Comparison of ENCODE assay signal across 1 cellular context in the genomic region with DNA sequence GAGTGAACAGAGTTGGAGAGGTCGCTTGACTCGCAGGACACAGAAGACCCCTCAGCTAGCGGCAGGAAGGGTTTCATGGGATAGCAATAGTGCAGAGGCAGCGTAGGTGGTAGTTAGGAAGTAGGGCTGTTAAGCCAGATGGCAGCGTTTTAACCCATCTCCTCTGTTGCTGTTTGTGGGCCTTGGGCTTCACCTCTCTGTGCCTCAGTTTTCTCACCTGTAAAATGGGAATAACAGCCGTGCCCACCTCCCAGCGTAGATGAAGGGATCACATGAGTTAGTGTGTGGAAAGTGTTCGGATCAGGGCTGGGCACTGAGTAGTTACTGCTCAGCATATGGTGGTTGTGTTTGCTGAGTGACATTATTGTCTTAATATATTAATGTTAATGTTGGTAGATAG.
TF ChIP-seq lines count a peak whose summit lies in the region.

No MANE protein-coding gene starts in this region.

TF ChIP-seq in WTC11, 78 proteins besides CTCF, POLR2A, EP300 and RAD21 (continued from another document):
- TF ChIP-seq, protein P1, sequence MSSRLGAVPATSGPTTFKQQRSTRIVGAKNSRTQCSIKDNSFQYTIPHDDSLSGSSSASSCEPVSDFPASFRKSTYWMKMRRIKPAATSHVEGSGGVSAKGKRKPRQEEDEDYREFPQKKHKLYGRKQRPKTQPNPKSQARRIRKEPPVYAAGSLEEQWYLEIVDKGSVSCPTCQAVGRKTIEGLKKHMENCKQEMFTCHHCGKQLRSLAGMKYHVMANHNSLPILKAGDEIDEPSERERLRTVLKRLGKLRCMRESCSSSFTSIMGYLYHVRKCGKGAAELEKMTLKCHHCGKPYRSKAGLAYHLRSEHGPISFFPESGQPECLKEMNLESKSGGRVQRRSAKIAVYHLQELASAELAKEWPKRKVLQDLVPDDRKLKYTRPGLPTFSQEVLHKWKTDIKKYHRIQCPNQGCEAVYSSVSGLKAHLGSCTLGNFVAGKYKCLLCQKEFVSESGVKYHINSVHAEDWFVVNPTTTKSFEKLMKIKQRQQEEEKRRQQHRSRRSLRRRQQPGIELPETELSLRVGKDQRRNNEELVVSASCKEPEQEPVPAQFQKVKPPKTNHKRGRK (CRISPR knock-in tag; IDR thresholded peaks at IDR 0.05; ENCODE audit: borderline replicate concordance) = no peak
- no peak for TF ChIP-seq NFE2L1 (CRISPR knock-in tag; IDR thresholded peaks at IDR 0.05)
- no peak for TF ChIP-seq EMX1 (CRISPR knock-in tag; IDR thresholded peaks at IDR 0.05)
- TF ChIP-seq, protein P2, sequence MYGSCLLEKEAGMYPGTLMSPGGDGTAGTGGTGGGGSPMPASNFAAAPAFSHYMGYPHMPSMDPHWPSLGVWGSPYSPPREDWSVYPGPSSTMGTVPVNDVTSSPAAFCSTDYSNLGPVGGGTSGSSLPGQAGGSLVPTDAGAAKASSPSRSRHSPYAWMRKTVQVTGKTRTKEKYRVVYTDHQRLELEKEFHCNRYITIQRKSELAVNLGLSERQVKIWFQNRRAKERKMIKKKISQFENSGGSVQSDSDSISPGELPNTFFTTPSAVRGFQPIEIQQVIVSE (CRISPR knock-in tag; IDR thresholded peaks at IDR 0.05; ENCODE audit: borderline replicate concordance) = no peak
- no peak for TF ChIP-seq OVOL2 (CRISPR knock-in tag; IDR thresholded peaks at IDR 0.05; ENCODE audit: borderline replicate concordance)
- TF ChIP-seq JAZF1 (CRISPR knock-in tag; IDR thresholded peaks at IDR 0.05) = no peak
- no peak for TF ChIP-seq SMAD4 (CRISPR knock-in tag; IDR thresholded peaks at IDR 0.05)
- TF ChIP-seq ZNF138 (CRISPR knock-in tag; conservative IDR thresholded peaks at IDR 0.05) = no peak
- TF ChIP-seq, protein P3, sequence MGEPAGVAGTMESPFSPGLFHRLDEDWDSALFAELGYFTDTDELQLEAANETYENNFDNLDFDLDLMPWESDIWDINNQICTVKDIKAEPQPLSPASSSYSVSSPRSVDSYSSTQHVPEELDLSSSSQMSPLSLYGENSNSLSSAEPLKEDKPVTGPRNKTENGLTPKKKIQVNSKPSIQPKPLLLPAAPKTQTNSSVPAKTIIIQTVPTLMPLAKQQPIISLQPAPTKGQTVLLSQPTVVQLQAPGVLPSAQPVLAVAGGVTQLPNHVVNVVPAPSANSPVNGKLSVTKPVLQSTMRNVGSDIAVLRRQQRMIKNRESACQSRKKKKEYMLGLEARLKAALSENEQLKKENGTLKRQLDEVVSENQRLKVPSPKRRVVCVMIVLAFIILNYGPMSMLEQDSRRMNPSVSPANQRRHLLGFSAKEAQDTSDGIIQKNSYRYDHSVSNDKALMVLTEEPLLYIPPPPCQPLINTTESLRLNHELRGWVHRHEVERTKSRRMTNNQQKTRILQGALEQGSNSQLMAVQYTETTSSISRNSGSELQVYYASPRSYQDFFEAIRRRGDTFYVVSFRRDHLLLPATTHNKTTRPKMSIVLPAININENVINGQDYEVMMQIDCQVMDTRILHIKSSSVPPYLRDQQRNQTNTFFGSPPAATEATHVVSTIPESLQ (CRISPR knock-in tag; IDR thresholded peaks at IDR 0.05) = no peak
